Comparison of ENCODE assay signal across 10 cellular contexts in the genomic region with DNA sequence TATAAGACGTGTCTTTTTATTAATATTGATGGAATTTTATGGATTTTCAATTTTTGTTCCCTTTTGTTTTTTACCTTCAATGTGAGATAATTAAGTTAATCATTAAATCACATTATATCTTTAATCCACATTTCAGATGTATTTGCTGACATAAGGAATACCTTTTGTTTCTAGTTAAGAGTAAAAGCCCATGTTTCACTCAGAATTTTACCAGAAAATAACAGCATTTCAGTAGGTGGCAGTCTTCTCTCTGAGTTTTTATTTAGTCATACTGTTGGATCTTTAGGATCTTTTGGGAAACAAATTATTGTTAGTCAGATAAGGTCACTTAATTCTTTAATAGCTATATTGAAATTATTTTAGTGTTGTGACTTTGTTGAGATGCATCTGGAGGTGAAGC.
DNase-seq lines count a peak whose midpoint lies in the region; FAIRE-seq and TF ChIP-seq lines count a peak whose summit lies in the region.
"Had no signal": no experiment of that assay in that cellular context is flagged by ENCODE, and none has a peak within 500 bp of the region (broad histone marks: within the 10 kb centered on the region; RNA-seq: fewer than 3 reads in every experiment).

No MANE protein-coding gene starts in this region.

- H3K79me2 ChIP-seq in astrocyte (ENCODE audit: insufficient read depth, low read length), result no peaks in the 10 kb centered on the region

- H3K4me1 ChIP-seq in astrocyte (ENCODE audit: insufficient read depth, low read length), result peaks cover 2% of the 10 kb centered on the region

- H3K9me3 ChIP-seq in astrocyte (ENCODE audit: insufficient read depth, low read depth, low read length), result no peaks in the 10 kb centered on the region
- H3K9me3 ChIP-seq: ovary had no signal

- no peak overlapping the region for H3K9ac ChIP-seq in astrocyte (ENCODE audit: low read length)

- H3K36me3 ChIP-seq in astrocyte (ENCODE audit: insufficient read depth, low read length), result no peaks in the 10 kb centered on the region
- H3K36me3 ChIP-seq: ovary had no signal

- no peaks in the 10 kb centered on the region for H3K27me3 Mint-ChIP-seq in astrocyte (ENCODE audit: low read depth, unreplicated experiment)

- H3K27ac ChIP-seq in astrocyte (ENCODE audit: low read depth, low read length), result no peak overlapping the region
- H3K27ac ChIP-seq: ovary had no signal

- H3K4me2 ChIP-seq in astrocyte (ENCODE audit: low read length), result no peak overlapping the region

- H3K4me3 ChIP-seq in astrocyte (ENCODE audit: insufficient read depth, low read depth, low read length), result no peak overlapping the region
- H3K4me3 ChIP-seq: ovary had no signal

- H3K36me3 Mint-ChIP-seq in astrocyte (ENCODE audit: low read depth, unreplicated experiment), result no peaks in the 10 kb centered on the region

- peak; percentile 33 for TF ChIP-seq CTCF in astrocyte (IDR thresholded peaks at IDR 0.05; ENCODE audit: insufficient read depth, low read depth, low read length)

- peaks cover 17% of the 10 kb centered on the region for H3K4me1 Mint-ChIP-seq in astrocyte (ENCODE audit: low read depth, unreplicated experiment)

- H3K9me3 Mint-ChIP-seq in astrocyte (ENCODE audit: unreplicated experiment), result no peaks in the 10 kb centered on the region

- H4K20me1 ChIP-seq in astrocyte (ENCODE audit: insufficient read depth, low read length), result no peaks in the 10 kb centered on the region

- H3K4me3 Mint-ChIP-seq in astrocyte (ENCODE audit: unreplicated experiment), result no peak overlapping the region

- FAIRE-seq in astrocyte (lab: Jason Lieb, UNC), result no peak

- H2AFZ ChIP-seq in astrocyte (ENCODE audit: low read depth, low read length), result no peak overlapping the region

- no peaks in the 10 kb centered on the region for H3K27me3 ChIP-seq in astrocyte (ENCODE audit: insufficient read depth, low read length)
- H3K27me3 ChIP-seq: ovary had no signal

- peak; percentile 6 for DNase-seq in AG08395 (ENCODE audit: low spot score)
- peak; percentile 36 for DNase-seq in LHCN-M2 (ENCODE audit: low read depth)
- no peak for DNase-seq in astrocyte (ENCODE audit: low read depth)
- peak; percentile 32 for DNase-seq in left kidney (ENCODE audit: low read depth, low spot score)
- no peak for DNase-seq in RPMI8226
- DNase-seq in NCI-H1436 treated with DMSO at 0.1 percent for 48 hours (lab: John Stamatoyannopoulos, UW), result no peak
- no peak for DNase-seq in epidermal melanocyte (ENCODE audit: insufficient read length, low spot score)
- no peak for DNase-seq in DMS153 treated with DMSO at 0.1 percent for 48 hours (lab: John Stamatoyannopoulos, UW; ENCODE audit: unreplicated experiment)
- DNase-seq: NCI-H510A treated with DMSO at 0.1 percent for 48 hours, ovary had no signal

- H3K27ac Mint-ChIP-seq in astrocyte (ENCODE audit: unreplicated experiment), result peak overlapping the region; percentile 53

Comparison
In these comparisons a context has a peak if more than half of its experiments do, and no peak if none do; other contexts are left out.
1. DNase-seq: peak in AG08395 (single experiment), LHCN-M2 (single experiment) and left kidney (single experiment); none in astrocyte (single experiment), RPMI8226 (single experiment), NCI-H1436 treated with DMSO at 0.1 percent for 48 hours (single experiment), epidermal melanocyte (single experiment) and DMS153 treated with DMSO at 0.1 percent for 48 hours (single experiment).